Comparison of ENCODE assay signal across 28 cellular contexts in the genomic region with DNA sequence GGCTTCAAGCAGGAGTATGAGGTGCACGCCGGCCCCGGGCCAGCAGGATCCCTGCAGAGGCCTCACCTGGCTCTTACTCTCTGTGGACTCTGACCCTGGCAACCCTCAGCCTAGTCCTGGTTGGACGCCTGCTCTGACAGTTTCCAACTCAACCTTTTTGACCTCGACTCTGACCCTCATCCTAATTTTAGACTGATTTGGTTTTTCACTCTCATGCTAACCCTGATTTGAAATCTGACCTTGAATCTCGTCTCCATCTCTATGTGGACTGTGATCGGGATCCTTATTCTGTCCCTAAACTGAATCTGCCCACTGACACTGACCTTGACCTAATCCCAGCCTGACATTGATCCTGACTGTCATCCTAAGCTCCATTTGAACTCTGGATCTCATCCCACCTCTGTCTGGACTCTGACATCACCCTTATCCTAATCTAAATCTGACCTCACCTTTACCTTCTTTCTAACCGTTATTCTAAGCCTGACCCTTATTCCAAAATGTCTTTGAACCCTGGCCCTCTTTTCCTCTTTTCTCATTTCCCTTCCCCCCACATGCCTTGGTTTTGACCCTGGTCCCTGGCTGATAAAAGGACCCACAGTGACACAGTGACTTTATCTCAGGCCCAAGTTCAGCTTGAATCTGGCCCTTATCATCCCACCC.
"Had no signal": no experiment of that assay in that cellular context is flagged by ENCODE, and none has a peak within 500 bp of the region (broad histone marks: within the 10 kb centered on the region; RNA-seq: fewer than 3 reads in every experiment).

No MANE protein-coding gene starts in this region.

- H3K36me3 ChIP-seq: adrenal gland, brain microvascular endothelial cell, ovary had no signal

- H3K36me3 Mint-ChIP-seq: activated CD4-positive, alpha-beta memory T cell treated with anti-CD3 and anti-CD28 coated beads for 36 hours; activated naive CD8-positive, alpha-beta T cell treated with anti-CD3 and anti-CD28 coated beads for 36 hours; natural killer cell treated with Interleukin-12 subunit alpha and Interleukin-12 subunit beta and Interleukin-15 and Interleukin-18, amount 100 ng/mL, for 72 hours; stimulated activated naive B cell treated with anti-CD40 and anti-IgM and Interleukin-4, amounts not matched to agents 10 μg/mL and 1 μg/mL and 100 μg/mL, for 72 hours had no signal

- DNase-seq: activated CD4-positive, alpha-beta memory T cell treated with anti-CD3 and anti-CD28 coated beads for 36 hours; activated CD4-positive, alpha-beta T cell treated with anti-CD3 and anti-CD28 coated beads, Interleukin-2, amount 10 ng/mL, durations not matched to agents 24 days and 14 days; activated CD4-positive, CD25-positive, alpha-beta regulatory T cell treated with anti-CD3 and anti-CD28 coated beads, Interleukin-2, amount 50 U/mL, for 72 hours; activated CD8-positive, alpha-beta memory T cell treated with anti-CD3 and anti-CD28 coated beads, Interleukin-2, amount 50 U/mL, for 4 hours; activated effector memory CD4-positive, alpha-beta T cell treated with anti-CD3 and anti-CD28 coated beads, Interleukin-2, amount 50 U/mL, for 16 hours; activated naive CD4-positive, alpha-beta T cell treated with anti-CD3 and anti-CD28 coated beads for 36 hours; activated naive CD8-positive, alpha-beta T cell treated with anti-CD3 and anti-CD28 coated beads for 36 hours; activated T-cell treated with anti-CD3 and anti-CD28 coated beads, Interleukin-2, amount 50 U/mL, for 1 hour; adrenal gland; brain microvascular endothelial cell; central memory CD4-positive, alpha-beta T cell; lower lobe of right lung; mesenchymal stem cell; ovary; stimulated activated CD4-positive, alpha-beta T cell treated with anti-CD3 and anti-CD28 coated beads, Interleukin-15, amount 100 ng/mL, for 24 hours; stimulated activated CD4-positive, alpha-beta T cell treated with anti-CD3 and anti-CD28 coated beads, Interleukin-2, amount 100 ng/mL, for 24 hours; stimulated activated naive B cell treated with anti-CD40 and anti-IgM and Interleukin-4, amounts not matched to agents 10 μg/mL and 1 μg/mL and 100 μg/mL, for 72 hours; stomach; T-helper 17 cell; T1000; tibial artery; upper lobe of right lung had no signal

- H3K9me3 ChIP-seq: adrenal gland, ascending aorta, gastroesophageal sphincter, lower lobe of right lung, ovary, stomach, tibial artery, upper lobe of right lung had no signal

- H3K27me3 Mint-ChIP-seq: progenitor cell of endocrine pancreas had no signal

- H3K4me3 ChIP-seq: adrenal gland, ascending aorta, gastroesophageal sphincter, hepatocyte, lower lobe of right lung, ovary, stomach, tibial artery, upper lobe of right lung had no signal

- H3K79me2 ChIP-seq: hepatocyte had no signal

- H2AFZ ChIP-seq: hepatocyte had no signal

- H3K4me1 Mint-ChIP-seq: activated CD4-positive, alpha-beta T cell treated with anti-CD3 and anti-CD28 coated beads, Interleukin-2, amount 10 ng/mL, durations not matched to agents 24 days and 14 days; activated naive CD8-positive, alpha-beta T cell treated with anti-CD3 and anti-CD28 coated beads for 36 hours; stimulated activated naive B cell treated with anti-CD40 and anti-IgM and Interleukin-4, amounts not matched to agents 10 μg/mL and 1 μg/mL and 100 μg/mL, for 72 hours; T-helper 17 cell had no signal

- H3K4me1 ChIP-seq: adrenal gland, ascending aorta, gastroesophageal sphincter, lower lobe of right lung, stomach, tibial artery, upper lobe of right lung had no signal

- H3K4me2 ChIP-seq: hepatocyte had no signal

- H3K9me3 Mint-ChIP-seq: activated CD4-positive, alpha-beta memory T cell treated with anti-CD3 and anti-CD28 coated beads for 36 hours; activated CD4-positive, alpha-beta T cell treated with anti-CD3 and anti-CD28 coated beads, Interleukin-2, amount 10 ng/mL, durations not matched to agents 24 days and 14 days; activated naive CD8-positive, alpha-beta T cell treated with anti-CD3 and anti-CD28 coated beads for 36 hours; activated T-helper 1 cell treated with anti-CD3 and anti-CD28 coated beads, Interleukin-12 subunit alpha, Interleukin-12 subunit beta, Interleukin-2, Interleukin-4 antibody, amounts not matched to agents 30 ng/mL and 10 ng/mL and 1 ng/mL, durations not matched to agents 14 hours and 24 hours and 36 hours; natural killer cell treated with Interleukin-12 subunit alpha and Interleukin-12 subunit beta and Interleukin-15 and Interleukin-18, amount 100 ng/mL, for 72 hours had no signal

- H3K27ac ChIP-seq: adrenal gland, ascending aorta, brain microvascular endothelial cell, gastroesophageal sphincter, hepatocyte, lower lobe of right lung, ovary, stomach, tibial artery, upper lobe of right lung had no signal

- H3K27me3 ChIP-seq: adrenal gland, ascending aorta, brain microvascular endothelial cell, gastroesophageal sphincter, hepatocyte, ovary, stomach, tibial artery, upper lobe of right lung had no signal

- ATAC-seq: gastroesophageal sphincter; natural killer cell treated with Interleukin-12 subunit alpha and Interleukin-12 subunit beta and Interleukin-15 and Interleukin-18, amount 100 ng/mL, for 72 hours; stimulated activated naive B cell treated with anti-CD40 and anti-IgM and Interleukin-4, amounts not matched to agents 10 μg/mL and 1 μg/mL and 100 μg/mL, for 72 hours; T-helper 17 cell had no signal

- H3K4me3 Mint-ChIP-seq: activated CD4-positive, alpha-beta memory T cell treated with anti-CD3 and anti-CD28 coated beads for 36 hours; activated CD4-positive, alpha-beta T cell treated with anti-CD3 and anti-CD28 coated beads, Interleukin-2, amount 10 ng/mL, durations not matched to agents 24 days and 14 days; activated naive CD4-positive, alpha-beta T cell treated with anti-CD3 and anti-CD28 coated beads for 36 hours; activated naive CD8-positive, alpha-beta T cell treated with anti-CD3 and anti-CD28 coated beads for 36 hours; activated T-helper 1 cell treated with anti-CD3 and anti-CD28 coated beads, Interleukin-12 subunit alpha, Interleukin-12 subunit beta, Interleukin-2, Interleukin-4 antibody, amounts not matched to agents 30 ng/mL and 10 ng/mL and 1 ng/mL, durations not matched to agents 14 hours and 24 hours and 36 hours; natural killer cell treated with Interleukin-12 subunit alpha and Interleukin-12 subunit beta and Interleukin-15 and Interleukin-18, amount 100 ng/mL, for 72 hours; stimulated activated naive B cell treated with anti-CD40 and anti-IgM and Interleukin-4, amounts not matched to agents 10 μg/mL and 1 μg/mL and 100 μg/mL, for 72 hours; T-helper 17 cell had no signal

- H3K27ac Mint-ChIP-seq: activated CD4-positive, alpha-beta memory T cell treated with anti-CD3 and anti-CD28 coated beads for 36 hours; activated CD4-positive, alpha-beta T cell treated with anti-CD3 and anti-CD28 coated beads, Interleukin-2, amount 10 ng/mL, durations not matched to agents 24 days and 14 days; activated naive CD4-positive, alpha-beta T cell treated with anti-CD3 and anti-CD28 coated beads for 36 hours; activated naive CD8-positive, alpha-beta T cell treated with anti-CD3 and anti-CD28 coated beads for 36 hours; activated T-helper 1 cell treated with anti-CD3 and anti-CD28 coated beads, Interleukin-12 subunit alpha, Interleukin-12 subunit beta, Interleukin-2, Interleukin-4 antibody, amounts not matched to agents 30 ng/mL and 10 ng/mL and 1 ng/mL, durations not matched to agents 14 hours and 24 hours and 36 hours; natural killer cell treated with Interleukin-12 subunit alpha and Interleukin-12 subunit beta and Interleukin-15 and Interleukin-18, amount 100 ng/mL, for 72 hours; progenitor cell of endocrine pancreas; stimulated activated naive B cell treated with anti-CD40 and anti-IgM and Interleukin-4, amounts not matched to agents 10 μg/mL and 1 μg/mL and 100 μg/mL, for 72 hours; T-helper 17 cell had no signal
